Comparison of ENCODE assay signal across 9 cellular contexts in genomic region chr15:66700802-66701421, GRCh38. TPM values are rescaled to one million over a fixed set of nuclear protein-coding genes. Genes with fewer than 3 reads are reported as not detected.
DNase-seq lines count a peak whose midpoint lies in the region; ATAC-seq, FAIRE-seq and TF ChIP-seq lines count a peak whose summit lies in the region.
"Had no signal": no experiment of that assay in that cellular context is flagged by ENCODE, and none has a peak within 500 bp of the region (broad histone marks: within the 10 kb centered on the region; RNA-seq: fewer than 3 reads in every experiment).

No MANE protein-coding gene starts in this region.

- DNase-seq in NCI-H146 (lab: John Stamatoyannopoulos, UW) (peak; percentile 62), NCI-H146 treated with DMSO at 0.1 percent for 48 hours (lab: John Stamatoyannopoulos, UW; ENCODE audit: unreplicated experiment) (no peak), NCI-H226 (peak; percentile 98), caudate nucleus (lab: John Stamatoyannopoulos, UW) (peak in 60 of 61 donors; percentile 14 to 88 (median 67)), kidney (peak; percentile 98)
- peak; percentile 64 to 73 (median 67) for DNase-seq in activated CD4-positive, CD25-positive, alpha-beta regulatory T cell (lab: John Stamatoyannopoulos, UW)
- peak; percentile 67 to 82 (median 79) for DNase-seq in stimulated activated CD4-positive, alpha-beta T cell treated with anti-CD3 and anti-CD28 coated beads, Interleukin-12 subunit alpha, Interleukin-12 subunit beta, amount 100 ng/mL, for 48 hours (ENCODE audit: low read depth in 2 of 3, low spot score in 1 of 3)

- no peak for TF ChIP-seq CTCF in kidney (IDR thresholded peaks at IDR 0.05; ENCODE audit: borderline replicate concordance, extremely low read depth, insufficient read depth)

- H3K4me1 ChIP-seq in kidney (ENCODE audit: control insufficient read depth in 1 of 2, insufficient read depth in 1 of 2, low read depth in 1 of 2, low read length in 2 of 2), result peaks cover 15 to 19% of the 10 kb centered on the region in 2 donors

- no peak for FAIRE-seq in kidney (lab: Jason Lieb, UNC)
- FAIRE-seq: A204.1 had no signal

- peak overlapping the region in 1 of 2 donors; percentile 56 for H3K9ac ChIP-seq in kidney (ENCODE audit: low read length in 2 of 2)

- ATAC-seq in HG03103 (IDR thresholded peaks at IDR 0.05; ENCODE audit: low read depth, unreplicated experiment), result peak; percentile 54

- peak overlapping the region; percentile 76 to 89 for H3K4me3 ChIP-seq in kidney (ENCODE audit: low read length in 2 of 2)

- intact Hi-C loops in kidney (cut with DNase I), result no loop called here

- H3K36me3 ChIP-seq in kidney (ENCODE audit: control insufficient read depth in 1 of 2, insufficient read depth in 2 of 2, low read length in 2 of 2), result no peaks in the 10 kb centered on the region

- no peaks in the 10 kb centered on the region for H3K9me3 ChIP-seq in kidney (ENCODE audit: control insufficient read depth in 1 of 2, low read length in 2 of 2)

- H3K27ac ChIP-seq in caudate nucleus (ENCODE audit: low read depth, low read length), result peak overlapping the region; percentile 52
- peak overlapping the region; percentile 69 to 89 for H3K27ac ChIP-seq in kidney (ENCODE audit: low read depth in 2 of 2, low read length in 2 of 2)

RNA-seq across cellular contexts. Expression of gene SMAD6, which starts 1.1 kb away (rescaled TPM):
- total RNA-seq in kidney, result 23.0 TPM
- polyA plus RNA-seq in kidney (ENCODE audit: insufficient read depth, low read depth, low replicate concordance), result 15.4 TPM
